In genomic region chr15:82922737-82923136, GRCh38 we compare ENCODE assay signal across 23 cellular contexts.
"Had no signal": no experiment of that assay in that cellular context is flagged by ENCODE, and none has a peak within 500 bp of the region (broad histone marks: within the 10 kb centered on the region; RNA-seq: fewer than 3 reads in every experiment).

No MANE protein-coding gene starts in this region.

- H3K27ac ChIP-seq: SK-N-MC had no signal

- H3K9me3 ChIP-seq: breast epithelium had no signal

- H3K36me3 ChIP-seq: breast epithelium had no signal

- H3K27me3 ChIP-seq: breast epithelium had no signal

- ATAC-seq: activated T-cell treated with anti-CD3 and anti-CD28 coated beads, Interleukin-2, amount 50 U/mL, for 72 hours; T-cell had no signal

- H3K4me3 ChIP-seq: breast epithelium, SK-N-MC had no signal

- DNase-seq: activated CD4-positive, alpha-beta memory T cell treated with anti-CD3 and anti-CD28 coated beads, Interleukin-2, amount 10 ng/mL, durations not matched to agents 7 days and 5 days; activated CD4-positive, alpha-beta T cell treated with anti-CD3 and anti-CD28 coated beads, Interleukin-2, amount 50 U/mL, for 1 hour; activated CD4-positive, CD25-positive, alpha-beta regulatory T cell; activated CD8-positive, alpha-beta memory T cell treated with anti-CD3 and anti-CD28 coated beads, Interleukin-2, amount 50 U/mL, for 4 hours; activated gamma-delta T cell treated with Interleukin-2 at 50 U/mL for 16 hours; activated naive CD4-positive, alpha-beta T cell treated with anti-CD3 and anti-CD28 coated beads, Interleukin-2, amount 10 ng/mL, durations not matched to agents 7 days and 5 days; activated naive CD8-positive, alpha-beta T cell treated with anti-CD3 and anti-CD28 coated beads for 36 hours; activated T-cell treated with anti-CD3 and anti-CD28 coated beads, Interleukin-2, amount 50 U/mL, for 72 hours; Karpas-422; MM.1S; NCI-H1105; NCI-H1436; NCI-H1694 treated with DMSO at 0.1 percent for 48 hours; NCI-H2029 treated with DMSO at 0.1 percent for 48 hours; NCI-H345; NCI-H510A; NCI-H526 treated with DMSO at 0.1 percent for 48 hours; NCI-H82; T-cell; T-helper 2 cell; T1000 had no signal

- H3K4me1 ChIP-seq: breast epithelium had no signal
